Comparison of ENCODE assay signal across 12 cellular contexts in genomic region chr6:135440087-135440792, GRCh38. TPM values are rescaled to one million over a fixed set of nuclear protein-coding genes. Genes with fewer than 3 reads are reported as not detected.
DNase-seq lines count a peak whose midpoint lies in the region; ATAC-seq and TF ChIP-seq lines count a peak whose summit lies in the region.
"Had no signal": no experiment of that assay in that cellular context is flagged by ENCODE, and none has a peak within 500 bp of the region (broad histone marks: within the 10 kb centered on the region; RNA-seq: fewer than 3 reads in every experiment).

No MANE protein-coding gene starts in this region.

- peaks cover 0 to 2% (median 0%) of the 10 kb centered on the region in 3 donors for H3K27me3 Mint-ChIP-seq in immature natural killer cell (ENCODE audit: low read depth in 3 of 3)
- H3K27me3 Mint-ChIP-seq in osteocyte (ENCODE audit: unreplicated experiment): no peaks in the 10 kb centered on the region

- no peaks in the 10 kb centered on the region for H3K4me1 ChIP-seq in body of pancreas
- no peaks in the 10 kb centered on the region for H3K4me1 ChIP-seq in left ventricle myocardium inferior

- peaks cover 19 to 21% of the 10 kb centered on the region in 2 donors for H3K4me1 Mint-ChIP-seq in immature natural killer cell
- H3K4me1 Mint-ChIP-seq in osteocyte (ENCODE audit: unreplicated experiment): no peaks in the 10 kb centered on the region

- DNase-seq in MG63: no peak
- peak in 1 of 3 donors; percentile 7 for DNase-seq in immature natural killer cell
- no peak for DNase-seq in body of pancreas
- no peak for DNase-seq in NK-92 treated with Interleukin-12 subunit alpha and Interleukin-12 subunit beta, amount 100 ng/mL, for 24 hours (lab: John Stamatoyannopoulos, UW)
- no peak for DNase-seq in osteocyte (ENCODE audit: extremely low spot score, unreplicated experiment)
- DNase-seq in left ventricle myocardium inferior: no peak
- DNase-seq: activated CD4-positive, alpha-beta T cell treated with anti-CD3 and anti-CD28 coated beads, Interleukin-2, amount 50 U/mL, for 48 hours; central memory CD4-positive, alpha-beta T cell; NCI-H2029 treated with DMSO at 0.1 percent for 48 hours; Right ventricle myocardium superior had no signal

- H3K27ac ChIP-seq in body of pancreas: no peak overlapping the region
- H3K27ac ChIP-seq in left ventricle myocardium inferior (replicated peaks): no peak overlapping the region

- no peak for TF ChIP-seq POLR2A in body of pancreas (IDR thresholded peaks at IDR 0.05)

- peak overlapping the region; percentile 21 for H3K4me3 ChIP-seq in MG63
- H3K4me3 ChIP-seq in body of pancreas: no peak overlapping the region
- H3K4me3 ChIP-seq in left ventricle myocardium inferior: no peak overlapping the region

- H3K36me3 Mint-ChIP-seq in immature natural killer cell (peaks cover 0 to 4% (median 0%) of the 10 kb centered on the region in 3 donors), osteocyte (ENCODE audit: unreplicated experiment) (peaks cover 28% of the 10 kb centered on the region)

- H3K27ac Mint-ChIP-seq in immature natural killer cell: peak overlapping the region in 5 of 6 donors; percentile 31 to 80 (median 76)
- H3K27ac Mint-ChIP-seq in osteocyte (ENCODE audit: unreplicated experiment): no peak overlapping the region

- H3K9me3 ChIP-seq in MG63: no peaks in the 10 kb centered on the region
- H3K9me3 ChIP-seq in body of pancreas: no peaks in the 10 kb centered on the region
- no peaks in the 10 kb centered on the region for H3K9me3 ChIP-seq in left ventricle myocardium inferior (replicated peaks)

- intact Hi-C loops in body of pancreas (cut with DNase I) (no loop called here), left ventricle myocardium inferior (cut with micrococcal nuclease) (no loop called here)

- H3K27me3 ChIP-seq in MG63 (no peaks in the 10 kb centered on the region), body of pancreas (no peaks in the 10 kb centered on the region), left ventricle myocardium inferior (ENCODE audit: low read depth) (no peaks in the 10 kb centered on the region)

- H3K4me3 Mint-ChIP-seq in immature natural killer cell: peak overlapping the region; percentile 43 to 79 (median 60)
- H3K4me3 Mint-ChIP-seq in osteocyte (ENCODE audit: unreplicated experiment): no peak overlapping the region

- H3K9me3 Mint-ChIP-seq in immature natural killer cell (no peaks in the 10 kb centered on the region), osteocyte (ENCODE audit: unreplicated experiment) (no peaks in the 10 kb centered on the region)

- 74 to 77% methylated on average over 8 of the region's 8 CpGs for WGBS in body of pancreas, 2 donors

- TF ChIP-seq CTCF in body of pancreas (IDR thresholded peaks at IDR 0.05) (no peak), osteocyte (IDR thresholded peaks at IDR 0.05) (no peak), left ventricle myocardium inferior (IDR thresholded peaks at IDR 0.05; ENCODE audit: borderline replicate concordance) (no peak)

- peak; percentile 40 for ATAC-seq in GM18508 (IDR thresholded peaks at IDR 0.05; ENCODE audit: insufficient read depth, unreplicated experiment)
- ATAC-seq in GM21737 (IDR thresholded peaks at IDR 0.05; ENCODE audit: unreplicated experiment): peak; percentile 47
- ATAC-seq in body of pancreas: no peak

- H3K36me3 ChIP-seq in MG63: peaks cover 23% of the 10 kb centered on the region
- H3K36me3 ChIP-seq in body of pancreas (replicated peaks in 1 of 2; ENCODE audit: insufficient read depth in 1 of 2, low read depth in 2 of 2): peaks cover 0 to 9% of the 10 kb centered on the region in 2 donors
- peaks cover 50% of the 10 kb centered on the region for H3K36me3 ChIP-seq in left ventricle myocardium inferior

RNA-seq across cellular contexts. Expression of gene AHI1, which starts 57.3 kb away (rescaled TPM):
- total RNA-seq in MG63 (2014; rRNA removed; shearing (Covaris generic); ENCODE audit: low replicate concordance): 4.7 and 10.3 TPM in 2 replicates
- 1 to 10 TPM; 1.5 to 4.9 (median 4.5) TPM for polyA plus RNA-seq in immature natural killer cell
- 100 to 1,000 TPM in 1 of 2 donors, 10 to 100 TPM in 1; 20.2 to 107 TPM for total RNA-seq in body of pancreas
- 24.5 and 33.5 TPM in 2 replicates for total RNA-seq in osteocyte
- total RNA-seq in left ventricle myocardium inferior: 9.3 TPM
